In the genomic region with DNA sequence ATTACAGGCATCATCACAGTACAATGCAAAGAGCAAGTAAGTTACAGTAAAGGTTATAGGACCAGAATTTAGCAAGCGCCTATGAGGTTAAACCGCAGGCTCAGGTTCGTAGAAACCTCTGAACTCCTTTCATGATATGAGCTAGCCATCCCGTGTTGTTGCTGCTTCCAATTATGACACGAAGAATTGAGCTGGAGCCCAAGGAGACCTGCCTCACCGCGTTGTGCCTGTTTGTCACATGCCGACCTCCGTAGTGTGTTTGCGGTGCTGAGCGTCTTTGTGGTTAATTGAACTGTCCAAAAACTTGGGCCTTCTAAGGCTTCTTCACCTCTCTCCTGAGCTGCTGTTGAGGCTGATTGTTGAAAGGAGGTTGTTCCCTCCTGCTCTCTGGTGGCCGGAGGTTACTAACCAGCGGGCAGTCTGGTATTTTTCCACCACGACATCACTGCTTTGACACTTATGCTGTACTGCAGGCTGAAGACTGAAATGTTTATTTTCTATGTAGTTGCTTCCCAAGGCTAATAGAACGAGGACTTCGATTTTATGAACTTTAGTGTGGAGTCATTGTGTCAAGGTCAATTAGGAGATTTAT, we compare ENCODE assay signal across 9 cellular contexts.
DNase-seq lines count a peak whose midpoint lies in the region; ATAC-seq and TF ChIP-seq lines count a peak whose summit lies in the region.
"Had no signal": no experiment of that assay in that cellular context is flagged by ENCODE, and none has a peak within 500 bp of the region (broad histone marks: within the 10 kb centered on the region; RNA-seq: fewer than 3 reads in every experiment).

No MANE protein-coding gene starts in this region.

- no peaks in the 10 kb centered on the region for H3K9me3 Mint-ChIP-seq in WTC11

- H3K36me3 ChIP-seq in testis (ENCODE audit: low read depth, missing control alignments) = no peaks in the 10 kb centered on the region
- no peaks in the 10 kb centered on the region for H3K36me3 ChIP-seq in PC-9 (ENCODE audit: low read depth)

- no peak overlapping the region for H2AFZ ChIP-seq in PC-9

- no peaks in the 10 kb centered on the region for H3F3A ChIP-seq in PC-9 (ENCODE audit: insufficient read depth, low read depth)

- no peaks in the 10 kb centered on the region for H3K27me3 ChIP-seq in testis
- no peaks in the 10 kb centered on the region for H3K27me3 ChIP-seq in PC-9 (ENCODE audit: insufficient read depth, low read depth)

- peak overlapping the region; percentile 46 for H3K27ac Mint-ChIP-seq in WTC11

- peaks cover 67% of the 10 kb centered on the region for H3K36me3 Mint-ChIP-seq in WTC11

- CTCF ChIA-PET in WTC11 (lab: Charles Lee) = interaction anchor here (1.1 to 1.7 kb wide), 3 partner anchors 63 to 152 kb away, joined by 3 to 5 read pairs (median 3); no protein-coding TSS in a partner anchor
- CTCF ChIA-PET in PC-9 (lab: Charles Lee) = no interaction called here

- H3K27ac ChIP-seq in testis (peak overlapping the region; percentile 10 to 74), PC-9 (no peak overlapping the region)
- H3K27ac ChIP-seq: C4-2B had no signal

- H3K4me1 Mint-ChIP-seq in WTC11 = peaks cover 5% of the 10 kb centered on the region; the same call in 1 of the 2 replicates

- DNase-seq in NCI-H2171 treated with DMSO at 0.1 percent for 48 hours (lab: John Stamatoyannopoulos, UW) (peak; percentile 35), NCI-H2171 (lab: John Stamatoyannopoulos, UW) (no peak), WTC11 (ENCODE audit: low spot score) (peak; percentile 13), hippocampal formation (lab: John Stamatoyannopoulos, UW) (peak; percentile 58 to 64), testis (peak; percentile 73), PC-9 (no peak), ecto neural progenitor cell (ENCODE audit: low spot score) (no peak), NCI-H2081 treated with DMSO at 0.1 percent for 48 hours (lab: John Stamatoyannopoulos, UW) (no peak)

- WGBS in testis, 2 donors = 39 to 52% methylated on average over 16 of the region's 16 CpGs

- no peaks in the 10 kb centered on the region for H3K27me3 Mint-ChIP-seq in WTC11 (ENCODE audit: low read depth)

- no peak overlapping the region for H3K4me3 Mint-ChIP-seq in WTC11

- no TSS peak for BruUV-seq in PC-9 (replicated peaks; lab: Mats Ljungman, UMichigan)

- TF ChIP-seq POLR2A in testis (IDR thresholded peaks at IDR 0.05) = no peak

- H4K20me1 ChIP-seq in PC-9 (ENCODE audit: insufficient read depth) = no peaks in the 10 kb centered on the region

- peak; percentile 26; the same call in 1 of the 2 replicates for ATAC-seq in WTC11

- intact Hi-C loops in testis (cut with DNase I; ENCODE audit: low total_unique reads) (no loop called here), PC-9 (cut with micrococcal nuclease; ENCODE audit: unreplicated experiment) (loop anchor here (10.0 kb wide), 1 partner anchor 124 kb away; no protein-coding TSS in a partner anchor)

- TF ChIP-seq CTCF in WTC11 (IDR thresholded peaks at IDR 0.05) (no peak), testis (IDR thresholded peaks at IDR 0.05) (peak; percentile 29 to 50 (median 35)), PC-9 (conservative IDR thresholded peaks at IDR 0.05) (no peak)

- H3K4me2 ChIP-seq in PC-9 = no peak overlapping the region

- POLR2A ChIA-PET in WTC11 (lab: Charles Lee) (interaction anchor here (0.6 kb wide), 1 partner anchor 204 kb away, joined by 6 read pairs; no protein-coding TSS in a partner anchor), PC-9 (lab: Charles Lee; ENCODE audit: unreplicated experiment) (no interaction called here)

- H3K4me3 ChIP-seq in testis (no peak overlapping the region), PC-9 (no peak overlapping the region)

- H3K9me3 ChIP-seq in testis = no peaks in the 10 kb centered on the region
- H3K9me3 ChIP-seq in PC-9 (ENCODE audit: insufficient read depth, low read depth) = no peaks in the 10 kb centered on the region

- H3K9me2 ChIP-seq in PC-9 (ENCODE audit: insufficient read depth) = no peaks in the 10 kb centered on the region

- no peaks in the 10 kb centered on the region for H3K79me2 ChIP-seq in PC-9 (ENCODE audit: low read depth)

- H3K4me1 ChIP-seq in testis (peaks cover 13% of the 10 kb centered on the region), PC-9 (replicated peaks; ENCODE audit: insufficient read depth) (no peaks in the 10 kb centered on the region)

TF ChIP-seq in WTC11, 78 proteins besides CTCF, POLR2A, EP300 and RAD21:
- TF ChIP-seq GABPB1 (CRISPR knock-in tag; IDR thresholded peaks at IDR 0.05) (peak; percentile 44; the same call in 1 of the 2 replicates), PRRX2 (CRISPR knock-in tag; IDR thresholded peaks at IDR 0.05) (no peak)

Comparison
In these comparisons a context has a peak if more than half of its experiments do, and no peak if none do; other contexts are left out.
1. DNase-seq: peak in NCI-H2171 treated with DMSO at 0.1 percent for 48 hours (single experiment), WTC11 (single experiment), hippocampal formation (2 of 2) and testis (single experiment); none in NCI-H2171 (single experiment), PC-9 (0 of 2), ecto neural progenitor cell (single experiment) and NCI-H2081 treated with DMSO at 0.1 percent for 48 hours (single experiment).
2. CTCF ChIP-seq: peak in testis (3 of 3); none in WTC11 (single experiment) and PC-9 (single experiment).